In the genomic region with DNA sequence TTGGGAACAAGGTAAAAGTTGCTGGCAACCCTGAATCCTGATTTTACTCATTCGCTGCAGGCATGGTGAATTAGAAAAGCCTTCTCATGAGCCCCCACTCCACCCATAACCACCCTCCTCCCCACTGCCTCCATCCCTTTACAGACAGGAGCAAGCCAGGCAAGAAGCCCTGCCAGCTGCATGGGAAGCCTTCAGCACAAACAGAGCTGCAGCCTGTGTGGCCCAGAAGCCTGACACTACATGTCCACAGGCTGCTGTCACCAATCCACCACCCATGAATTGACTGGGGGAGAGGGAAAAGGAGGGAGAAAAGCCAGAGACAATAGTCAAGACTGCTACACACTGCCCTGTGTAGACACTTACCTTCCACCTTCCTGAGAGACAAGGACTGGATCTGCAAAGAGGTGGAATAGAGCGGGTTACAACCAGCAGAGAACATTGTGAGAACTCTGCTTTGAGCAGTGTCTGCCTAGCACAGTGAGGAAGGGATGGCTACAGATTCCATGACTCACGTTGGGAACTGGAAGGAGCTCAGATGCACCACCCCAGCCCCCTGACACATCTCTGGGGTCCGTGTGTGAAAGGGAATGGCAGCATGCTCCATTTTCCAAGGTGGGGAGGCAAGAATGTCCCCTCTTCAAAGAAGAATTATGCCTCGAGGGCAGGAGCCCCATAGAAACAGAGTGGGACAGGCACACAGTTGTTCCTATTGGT, we compare ENCODE assay signal across 13 cellular contexts. TPM values are rescaled to one million over a fixed set of nuclear protein-coding genes. Genes with fewer than 3 reads are reported as not detected.
DNase-seq lines count a peak whose midpoint lies in the region; ATAC-seq, FAIRE-seq and TF ChIP-seq lines count a peak whose summit lies in the region.
"Had no signal": no experiment of that assay in that cellular context is flagged by ENCODE, and none has a peak within 500 bp of the region (broad histone marks: within the 10 kb centered on the region; RNA-seq: fewer than 3 reads in every experiment).

No MANE protein-coding gene starts in this region.

- CTCF ChIA-PET in RWPE1 (lab: Yijun Ruan, JAX), result interaction anchor here (0.9 to 1.0 kb wide), 2 partner anchors 14 to 38 kb away, joined by 3 to 4 read pairs; no protein-coding TSS in a partner anchor

- H3K27ac ChIP-seq in RWPE1 (peak overlapping the region; percentile 86), small intestine (ENCODE audit: low read depth in 1 of 2, low read length in 1 of 2) (no peak overlapping the region)
- H3K27ac ChIP-seq: HL-60, WERI-Rb-1 had no signal

- 64 to 80% (median 68%) methylated on average over 5 of the region's 5 CpGs for WGBS in small intestine, 3 donors

- ATAC-seq in HG02642 (IDR thresholded peaks at IDR 0.05; ENCODE audit: poor library complexity, unreplicated experiment), result no peak

- no peaks in the 10 kb centered on the region for H3K9me3 ChIP-seq in small intestine (ENCODE audit: control insufficient read depth, low read depth)

- peak; percentile 80 for DNase-seq in ELR (ENCODE audit: low read depth)
- peak; percentile 20 for DNase-seq in RWPE1 (ENCODE audit: low spot score)
- DNase-seq in fibroblast of villous mesenchyme (ENCODE audit: low read depth), result peak; percentile 72
- peak; percentile 44 for DNase-seq in skeletal muscle cell (ENCODE audit: low read depth)
- no peak for DNase-seq in KG1 (lab: John Stamatoyannopoulos, UW)
- no peak for DNase-seq in small intestine
- DNase-seq: effector memory CD8-positive, alpha-beta T cell; NCI-H1436; occipital lobe; WERI-Rb-1 had no signal

- POLR2A ChIA-PET in RWPE1 (lab: Yijun Ruan, JAX; ENCODE audit: low non-redundant PET), result no interaction called here

- H3K4me1 ChIP-seq in small intestine (ENCODE audit: control insufficient read depth in 2 of 2, insufficient read depth in 1 of 2, low read depth in 1 of 2, low read length in 1 of 2), result no peaks in the 10 kb centered on the region

- no peak for FAIRE-seq in small intestine (lab: Jason Lieb, UNC)

- TF ChIP-seq CTCF in RWPE1 (conservative IDR thresholded peaks at IDR 0.05; ENCODE audit: low read depth), result no peak
- TF ChIP-seq CTCF in fibroblast of villous mesenchyme (IDR thresholded peaks at IDR 0.05; ENCODE audit: insufficient read depth, low read depth, low read length), result no peak

- peak overlapping the region; percentile 43 for H3K4me3 ChIP-seq in fibroblast of villous mesenchyme (ENCODE audit: low read depth, low read length)
- H3K4me3 ChIP-seq in skeletal muscle cell (ENCODE audit: low read depth, low read length), result no peak overlapping the region
- H3K4me3 ChIP-seq in small intestine (ENCODE audit: low read depth in 1 of 2, low read length in 2 of 2), result no peak overlapping the region

- no peaks in the 10 kb centered on the region for H3K27me3 ChIP-seq in small intestine (ENCODE audit: control insufficient read depth in 2 of 2, insufficient read depth in 2 of 2, low read length in 2 of 2)

- H3K36me3 ChIP-seq in small intestine (ENCODE audit: control insufficient read depth in 2 of 2, insufficient read depth in 2 of 2, low read length in 2 of 2), result no peaks in the 10 kb centered on the region

RNA-seq across cellular contexts. Expression of a gene that starts 33.9 kb away (rescaled TPM):
- total RNA-seq in fibroblast of villous mesenchyme, result 51.5 and 52.7 TPM in 2 replicates
- polyA plus RNA-seq in small intestine, result 1 to 10 TPM in 1 of 3 donors, under 1 TPM in 2; 0.27 to 1.0 (median 0.45) TPM
- total RNA-seq: activated naive CD4-positive, alpha-beta T cell treated with anti-CD3 and anti-CD28 coated beads for 36 hours had no signal

RNA-seq across cellular contexts. Expression of a gene that starts 50.7 kb away (rescaled TPM):
- under 0.01 TPM in 1 of 2 replicates, not detected in the other for total RNA-seq in fibroblast of villous mesenchyme
- not detected for polyA plus RNA-seq in small intestine
- total RNA-seq: activated naive CD4-positive, alpha-beta T cell treated with anti-CD3 and anti-CD28 coated beads for 36 hours; occipital lobe had no signal

Comparison
In these comparisons a context has a peak if more than half of its experiments do, and no peak if none do; other contexts are left out.
1. DNase-seq: peak in ELR (single experiment), RWPE1 (single experiment), fibroblast of villous mesenchyme (single experiment) and skeletal muscle cell (single experiment); none in KG1 (single experiment) and small intestine (single experiment).